In the genomic region with DNA sequence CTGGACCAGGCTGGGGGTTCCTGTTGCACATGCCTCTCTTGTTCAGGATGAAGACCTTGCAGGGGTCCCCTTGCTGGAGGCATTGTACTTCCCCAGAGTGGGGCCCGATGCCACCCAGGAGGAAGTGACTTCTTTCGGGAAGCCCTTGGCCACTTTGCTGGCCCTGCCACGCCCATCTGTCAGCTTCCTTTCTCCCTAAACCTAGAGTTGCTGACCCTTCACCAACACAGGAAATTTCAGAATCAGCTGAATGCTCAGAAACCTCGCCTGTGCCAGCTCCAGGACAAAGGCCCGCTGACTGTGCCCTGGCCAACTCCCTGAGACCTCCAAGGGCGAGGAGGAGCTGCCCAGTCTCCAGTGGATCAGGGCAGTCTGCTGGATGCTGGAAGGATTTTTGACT, we compare ENCODE assay signal across 18 cellular contexts. TPM values are rescaled to one million over a fixed set of nuclear protein-coding genes. Genes with fewer than 3 reads are reported as not detected.
A peak's percentile ranks its signal among the peaks of the same experiment; 100 is the strongest.
DNase-seq lines count a peak whose midpoint lies in the region; ATAC-seq, FAIRE-seq and TF ChIP-seq lines count a peak whose summit lies in the region.
"Had no signal": no experiment of that assay in that cellular context is flagged by ENCODE, and none has a peak within 500 bp of the region (broad histone marks: within the 10 kb centered on the region; RNA-seq: fewer than 3 reads in every experiment).

No MANE protein-coding gene starts in this region.

- no peaks in the 10 kb centered on the region for H3K36me3 ChIP-seq in BLaER1 treated with 17β-estradiol and CSF1 and Interleukin-3, amounts not matched to agents 10 nM and 100 nM
- H3K36me3 ChIP-seq in heart left ventricle (no peaks in the 10 kb centered on the region), osteoblast (ENCODE audit: insufficient read depth, low read length) (no peaks in the 10 kb centered on the region)
- H3K36me3 ChIP-seq: stomach had no signal

- peak overlapping the region in 5 of 11 experiments; percentile 25 to 69 (median 56); a peak in 9 of 22 replicates for H3K9ac ChIP-seq in BLaER1 treated with 17β-estradiol and CSF1 and Interleukin-3, amounts not matched to agents 10 nM and 100 nM
- H3K9ac ChIP-seq: SK-N-SH had no signal

- H3K9me3 ChIP-seq in BLaER1 treated with 17β-estradiol and CSF1 and Interleukin-3, amounts not matched to agents 10 nM and 100 nM (replicated peaks in 1 of 11): no peaks in the 10 kb centered on the region
- H3K9me3 ChIP-seq in heart left ventricle (no peaks in the 10 kb centered on the region), osteoblast (ENCODE audit: low read depth, low read length) (no peaks in the 10 kb centered on the region)
- H3K9me3 ChIP-seq: Caco-2, SK-N-SH, stomach had no signal

- H3K4me3 ChIP-seq in BLaER1 treated with 17β-estradiol and CSF1 and Interleukin-3, amounts not matched to agents 10 nM and 100 nM: peak overlapping the region in 2 of 10 experiments; percentile 14 to 26; a peak in 2 of 20 replicates
- no peak overlapping the region for H3K4me3 ChIP-seq in heart left ventricle
- no peak overlapping the region for H3K4me3 ChIP-seq in osteoblast (ENCODE audit: insufficient read depth, low read length)
- H3K4me3 ChIP-seq: stomach had no signal

- peaks cover 44 to 68% (median 53%) of the 10 kb centered on the region in 10 experiments for H3K4me1 ChIP-seq in BLaER1 treated with 17β-estradiol and CSF1 and Interleukin-3, amounts not matched to agents 10 nM and 100 nM
- H3K4me1 ChIP-seq in heart left ventricle (peaks cover 0 to 40% (median 0%) of the 10 kb centered on the region in 12 donors), osteoblast (ENCODE audit: insufficient read depth, low read length) (no peaks in the 10 kb centered on the region)
- H3K4me1 ChIP-seq: Caco-2 had no signal

- H3K27me3 ChIP-seq in BLaER1 treated with 17β-estradiol and CSF1 and Interleukin-3, amounts not matched to agents 10 nM and 100 nM: no peaks in the 10 kb centered on the region
- peaks cover 0 to 5% (median 0%) of the 10 kb centered on the region in 9 donors for H3K27me3 ChIP-seq in heart left ventricle
- peaks cover 6% of the 10 kb centered on the region for H3K27me3 ChIP-seq in osteoblast (ENCODE audit: insufficient read depth, low read length)
- H3K27me3 ChIP-seq: stomach had no signal

- no peak overlapping the region for H2AFZ ChIP-seq in osteoblast (ENCODE audit: low read length)

- H4K20me1 ChIP-seq in BLaER1 treated with 17β-estradiol and CSF1 and Interleukin-3, amounts not matched to agents 10 nM and 100 nM: no peaks in the 10 kb centered on the region; a peak in 1 of 22 replicates
- no peaks in the 10 kb centered on the region for H4K20me1 ChIP-seq in osteoblast (ENCODE audit: insufficient read depth, low read length)

- TF ChIP-seq POLR2A in heart left ventricle (IDR thresholded peaks at IDR 0.05): no peak

- DNase-seq in NOMO-1 treated with dmso at 0.1 percent for 144 hours (lab: John Stamatoyannopoulos, UW; ENCODE audit: unreplicated experiment) (peak; percentile 15), heart left ventricle (peak; percentile 42 to 78 (median 70)), osteoblast (ENCODE audit: insufficient read length, low spot score, missing footprints) (peak; percentile 39), urothelium cell line (ENCODE audit: low spot score) (no peak), GDM1 (lab: John Stamatoyannopoulos, UW) (no peak)
- no peak for DNase-seq in stimulated activated CD4-positive, alpha-beta T cell treated with anti-CD3 and anti-CD28 coated beads, Interleukin-1b, Interleukin-23, amount 100 ng/mL, for 48 hours
- DNase-seq: activated CD4-positive, alpha-beta T cell treated with anti-CD3 and anti-CD28 coated beads, Interleukin-2, amount 50 U/mL, for 1 hour; Caco-2; effector CD8-positive, alpha-beta T cell; HCEC 1CT; naive B cell; NCI-H2081; NCI-H526; SK-N-SH; stomach had no signal

- intact Hi-C loops in heart left ventricle (cut with DNase I): loop anchor here in 1 of 10 donors (10.0 kb wide), 1 partner anchor 63 kb away; the partner anchor contains the start of gene WNT3

- H3K27ac ChIP-seq in BLaER1 treated with 17β-estradiol and CSF1 and Interleukin-3, amounts not matched to agents 10 nM and 100 nM: peak overlapping the region in 4 of 11 experiments; percentile 58 to 83 (median 70); a peak in 8 of 22 replicates
- H3K27ac ChIP-seq in heart left ventricle (peak overlapping the region in 9 of 12 donors; percentile 29 to 90 (median 46)), osteoblast (ENCODE audit: low read depth, low read length) (no peak overlapping the region)

- peak overlapping the region; percentile 37 to 97 (median 71) for H3K4me2 ChIP-seq in BLaER1 treated with 17β-estradiol and CSF1 and Interleukin-3, amounts not matched to agents 10 nM and 100 nM
- H3K4me2 ChIP-seq in osteoblast (ENCODE audit: insufficient read depth, low read length): no peak overlapping the region
- H3K4me2 ChIP-seq: SK-N-SH had no signal

- 53 to 76% (median 56%) methylated on average over 6 of the region's 6 CpGs for WGBS in heart left ventricle, 4 donors

- TF ChIP-seq CTCF in heart left ventricle (IDR thresholded peaks at IDR 0.05) (no peak), osteoblast (IDR thresholded peaks at IDR 0.05; ENCODE audit: extremely low read depth, low read depth, low read length) (no peak)

- ATAC-seq in heart left ventricle: peak in 3 of 4 donors; percentile 67 to 81 (median 80)
- ATAC-seq in GM18858 (IDR thresholded peaks at IDR 0.05; ENCODE audit: unreplicated experiment): no peak

- H3K79me2 ChIP-seq in osteoblast (ENCODE audit: insufficient read depth, low read length): no peaks in the 10 kb centered on the region

- FAIRE-seq in urothelium cell line (lab: Jason Lieb, UNC): no peak
- FAIRE-seq: bronchial epithelial cell had no signal

RNA-seq across cellular contexts. Expression of gene WNT9B, which starts 26.7 kb away (rescaled TPM):
- total RNA-seq in heart left ventricle: 1 to 10 TPM in 2 of 9 donors, under 1 TPM in 7; 0.19 to 1.4 (median 0.81) TPM
- polyA plus RNA-seq in heart left ventricle: under 1 TPM; 0.53 TPM
- total RNA-seq in osteoblast: 0.36 TPM in 1 of 2 replicates, not detected in the other
- total RNA-seq: bronchial epithelial cell, Caco-2, stomach had no signal
- polyA plus RNA-seq: SK-N-SH had no signal

RNA-seq across cellular contexts. Expression of gene GOSR2, which starts 44.9 kb away (rescaled TPM):
- total RNA-seq in heart left ventricle (10 to 100 TPM; 20.9 to 55.1 (median 38.4) TPM), osteoblast (43.9 and 44.9 TPM in 2 replicates)
- 10 to 100 TPM; 24.3 to 53.8 TPM for polyA plus RNA-seq in heart left ventricle

RNA-seq across cellular contexts. Expression of gene WNT3, which starts 59.6 kb away (rescaled TPM):
- 1 to 10 TPM in 6 of 9 donors, under 1 TPM in 3; 0.32 to 2.2 (median 1.2) TPM for total RNA-seq in heart left ventricle
- polyA plus RNA-seq in heart left ventricle: under 1 TPM; 0.50 to 0.79 TPM
- 0.88 and 1.1 TPM in 2 replicates for total RNA-seq in osteoblast

Comparison
In these comparisons a context has a peak if more than half of its experiments do, and no peak if none do; other contexts are left out.
1. DNase-seq: peak in NOMO-1 treated with dmso at 0.1 percent for 144 hours (single experiment), heart left ventricle (5 of 5) and osteoblast (single experiment); none in urothelium cell line (single experiment), stimulated activated CD4-positive, alpha-beta T cell treated with anti-CD3 and anti-CD28 coated beads, Interleukin-1b, Interleukin-23, amount 100 ng/mL, for 48 hours (single experiment) and GDM1 (single experiment).